ENCODE assay signal across 1 cellular context in the genomic region with DNA sequence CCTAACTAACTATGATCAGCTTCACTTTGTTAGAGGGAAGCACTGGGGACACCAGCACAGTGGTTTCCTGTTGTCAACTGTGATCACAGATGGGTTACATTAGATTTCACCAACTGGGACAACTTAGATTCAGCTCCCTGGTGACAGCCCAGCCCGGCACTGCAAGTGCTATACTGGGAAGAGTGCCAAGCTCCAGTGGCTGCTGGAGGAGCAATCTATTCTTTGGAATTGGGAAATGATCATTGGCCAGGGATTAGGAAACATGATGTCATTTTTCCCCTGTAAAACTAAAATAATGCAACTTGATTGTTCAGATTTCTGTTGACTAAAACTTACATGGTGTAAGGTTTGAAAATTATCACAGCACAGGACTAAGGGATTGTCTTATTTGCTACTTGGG.
TF ChIP-seq lines count a peak whose summit lies in the region.

No MANE protein-coding gene starts in this region.

TF ChIP-seq in HepG2, 621 proteins besides CTCF, POLR2A, EP300 and RAD21:
- TF ChIP-seq, protein P1, sequence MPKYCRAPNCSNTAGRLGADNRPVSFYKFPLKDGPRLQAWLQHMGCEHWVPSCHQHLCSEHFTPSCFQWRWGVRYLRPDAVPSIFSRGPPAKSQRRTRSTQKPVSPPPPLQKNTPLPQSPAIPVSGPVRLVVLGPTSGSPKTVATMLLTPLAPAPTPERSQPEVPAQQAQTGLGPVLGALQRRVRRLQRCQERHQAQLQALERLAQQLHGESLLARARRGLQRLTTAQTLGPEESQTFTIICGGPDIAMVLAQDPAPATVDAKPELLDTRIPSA (CRISPR knock-in tag; IDR thresholded peaks at IDR 0.05; ENCODE audit: borderline replicate concordance): no peak
- peak; percentile 32; the same call in 1 of the 2 replicates for TF ChIP-seq ATF7 (IDR thresholded peaks at IDR 0.05)
- no peak for TF ChIP-seq ATF7 (CRISPR knock-in tag; IDR thresholded peaks at IDR 0.05)
TF ChIP-seq in HepG2: peak in this region for 1.
